Comparison of ENCODE assay signal across 1 cellular context in the genomic region with DNA sequence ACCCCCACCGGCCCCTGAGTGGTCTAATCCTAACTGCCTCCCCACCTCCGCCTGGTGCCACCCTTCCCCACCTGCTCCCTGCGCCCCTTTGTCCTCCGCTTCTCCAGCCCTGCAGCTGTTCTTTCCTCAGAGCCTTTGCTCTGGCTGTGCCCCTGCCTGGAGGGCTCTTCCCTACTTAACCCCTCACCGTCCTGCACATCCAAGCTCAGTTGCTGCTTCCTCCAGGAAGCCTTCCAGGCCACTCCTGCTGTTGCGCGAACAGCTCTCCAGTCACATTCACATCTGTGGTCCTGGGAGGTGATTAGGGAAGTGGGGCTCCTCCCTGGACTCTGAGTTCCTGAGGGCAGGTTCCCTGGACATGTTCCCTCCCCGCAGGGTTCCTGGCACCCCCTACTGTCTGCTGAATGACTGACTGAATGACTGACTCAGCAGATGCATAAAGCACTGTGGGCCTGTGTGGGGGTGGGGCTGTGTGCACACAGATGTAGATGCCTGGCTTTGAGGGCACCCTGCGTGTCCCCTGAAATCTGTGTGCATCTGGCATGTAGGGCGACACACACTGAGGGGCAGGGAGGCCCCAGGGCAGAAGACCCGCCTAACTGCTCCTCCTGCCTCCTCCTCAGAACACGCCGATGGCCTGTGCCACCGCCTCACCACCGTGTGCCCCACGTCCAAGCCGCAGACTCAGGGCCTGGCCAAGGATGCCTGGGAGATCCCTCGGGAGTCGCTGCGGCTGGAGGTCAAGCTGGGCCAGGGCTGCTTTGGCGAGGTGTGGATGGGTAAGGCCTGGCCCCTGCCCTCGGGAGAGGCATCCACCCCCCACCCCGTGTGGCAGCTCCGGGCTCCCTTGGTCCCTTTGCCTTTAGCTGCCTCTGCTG.
TF ChIP-seq lines count a peak whose summit lies in the region.

No MANE protein-coding gene starts in this region.

TF ChIP-seq in K562, 482 proteins besides CTCF, POLR2A, EP300 and RAD21 (continued from another document):
- TF ChIP-seq MYC (IDR thresholded peaks at IDR 0.05; ENCODE audit: low read depth, low read length) (no peak), MYC (CRISPR knock-in tag; IDR thresholded peaks at IDR 0.05; ENCODE audit: borderline replicate concordance, low read depth) (no peak), ADNP (tag; IDR thresholded peaks at IDR 0.05) (no peak), ZNF586 (CRISPR knock-in tag; conservative IDR thresholded peaks at IDR 0.05) (no peak), PTBP1 (IDR thresholded peaks at IDR 0.05; ENCODE audit: low read depth, low read length) (0 out of 2 replicates have a peak, but pooled peaks have one; percentile 20), TAF1 (IDR thresholded peaks at IDR 0.05; ENCODE audit: control insufficient read depth, extremely low read depth, insufficient read depth, low read length, severe bottlenecking) (no peak), PHF21A (IDR thresholded peaks at IDR 0.05; ENCODE audit: borderline replicate concordance, low read depth) (no peak), ZNF232 (CRISPR knock-in tag; IDR thresholded peaks at IDR 0.05) (no peak), ZNF436 (CRISPR knock-in tag; IDR thresholded peaks at IDR 0.05) (peak; percentile 84), ZNF212 (CRISPR knock-in tag; IDR thresholded peaks at IDR 0.05) (no peak), C11orf30 (IDR thresholded peaks at IDR 0.05; ENCODE audit: low read depth) (peak; percentile 90), L3MBTL2 (IDR thresholded peaks at IDR 0.05) (no peak), NCOA4 (IDR thresholded peaks at IDR 0.05; ENCODE audit: partially characterized antibody) (no peak), HNRNPL (IDR thresholded peaks at IDR 0.05; ENCODE audit: low read depth, low read length) (no peak), ZNF316 (IDR thresholded peaks at IDR 0.05) (peak; percentile 94), KDM1A (IDR thresholded peaks at IDR 0.05) (peak; percentile 50 to 69), RBM17 (IDR thresholded peaks at IDR 0.05; ENCODE audit: borderline replicate concordance, low read depth, low read length) (no peak), MAFF (IDR thresholded peaks at IDR 0.05; ENCODE audit: low read length) (peak; percentile 70), ZKSCAN1 (IDR thresholded peaks at IDR 0.05; ENCODE audit: low read depth, low read length) (no peak), ZNF24 (IDR thresholded peaks at IDR 0.05) (peak; percentile 80), ZBED1 (IDR thresholded peaks at IDR 0.05) (no peak), SMC3 (conservative IDR thresholded peaks at IDR 0.05; ENCODE audit: insufficient read depth, low read depth, low read length) (0 out of 2 replicates have a peak, but pooled peaks have one; percentile 14), MTA3 (IDR thresholded peaks at IDR 0.05; ENCODE audit: borderline replicate concordance) (peak; percentile 24; the same call in 1 of the 2 replicates), ZNF75A (CRISPR knock-in tag; IDR thresholded peaks at IDR 0.05) (no peak), BCOR (IDR thresholded peaks at IDR 0.05) (peak; percentile 88)
- TF ChIP-seq, protein P1, sequence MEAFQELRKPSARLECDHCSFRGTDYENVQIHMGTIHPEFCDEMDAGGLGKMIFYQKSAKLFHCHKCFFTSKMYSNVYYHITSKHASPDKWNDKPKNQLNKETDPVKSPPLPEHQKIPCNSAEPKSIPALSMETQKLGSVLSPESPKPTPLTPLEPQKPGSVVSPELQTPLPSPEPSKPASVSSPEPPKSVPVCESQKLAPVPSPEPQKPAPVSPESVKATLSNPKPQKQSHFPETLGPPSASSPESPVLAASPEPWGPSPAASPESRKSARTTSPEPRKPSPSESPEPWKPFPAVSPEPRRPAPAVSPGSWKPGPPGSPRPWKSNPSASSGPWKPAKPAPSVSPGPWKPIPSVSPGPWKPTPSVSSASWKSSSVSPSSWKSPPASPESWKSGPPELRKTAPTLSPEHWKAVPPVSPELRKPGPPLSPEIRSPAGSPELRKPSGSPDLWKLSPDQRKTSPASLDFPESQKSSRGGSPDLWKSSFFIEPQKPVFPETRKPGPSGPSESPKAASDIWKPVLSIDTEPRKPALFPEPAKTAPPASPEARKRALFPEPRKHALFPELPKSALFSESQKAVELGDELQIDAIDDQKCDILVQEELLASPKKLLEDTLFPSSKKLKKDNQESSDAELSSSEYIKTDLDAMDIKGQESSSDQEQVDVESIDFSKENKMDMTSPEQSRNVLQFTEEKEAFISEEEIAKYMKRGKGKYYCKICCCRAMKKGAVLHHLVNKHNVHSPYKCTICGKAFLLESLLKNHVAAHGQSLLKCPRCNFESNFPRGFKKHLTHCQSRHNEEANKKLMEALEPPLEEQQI (IDR thresholded peaks at IDR 0.05) = no peak
- TF ChIP-seq, protein P2, sequence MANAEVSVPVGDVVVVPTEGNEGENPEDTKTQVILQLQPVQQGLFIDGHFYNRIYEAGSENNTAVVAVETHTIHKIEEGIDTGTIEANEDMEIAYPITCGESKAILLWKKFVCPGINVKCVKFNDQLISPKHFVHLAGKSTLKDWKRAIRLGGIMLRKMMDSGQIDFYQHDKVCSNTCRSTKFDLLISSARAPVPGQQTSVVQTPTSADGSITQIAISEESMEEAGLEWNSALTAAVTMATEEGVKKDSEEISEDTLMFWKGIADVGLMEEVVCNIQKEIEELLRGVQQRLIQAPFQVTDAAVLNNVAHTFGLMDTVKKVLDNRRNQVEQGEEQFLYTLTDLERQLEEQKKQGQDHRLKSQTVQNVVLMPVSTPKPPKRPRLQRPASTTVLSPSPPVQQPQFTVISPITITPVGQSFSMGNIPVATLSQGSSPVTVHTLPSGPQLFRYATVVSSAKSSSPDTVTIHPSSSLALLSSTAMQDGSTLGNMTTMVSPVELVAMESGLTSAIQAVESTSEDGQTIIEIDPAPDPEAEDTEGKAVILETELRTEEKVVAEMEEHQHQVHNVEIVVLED (CRISPR knock-in tag; IDR thresholded peaks at IDR 0.05) = no peak
- TF ChIP-seq, protein P3, sequence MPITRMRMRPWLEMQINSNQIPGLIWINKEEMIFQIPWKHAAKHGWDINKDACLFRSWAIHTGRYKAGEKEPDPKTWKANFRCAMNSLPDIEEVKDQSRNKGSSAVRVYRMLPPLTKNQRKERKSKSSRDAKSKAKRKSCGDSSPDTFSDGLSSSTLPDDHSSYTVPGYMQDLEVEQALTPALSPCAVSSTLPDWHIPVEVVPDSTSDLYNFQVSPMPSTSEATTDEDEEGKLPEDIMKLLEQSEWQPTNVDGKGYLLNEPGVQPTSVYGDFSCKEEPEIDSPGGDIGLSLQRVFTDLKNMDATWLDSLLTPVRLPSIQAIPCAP (CRISPR knock-in tag; IDR thresholded peaks at IDR 0.05; ENCODE audit: borderline replicate concordance) = no peak
- TF ChIP-seq, protein P4, sequence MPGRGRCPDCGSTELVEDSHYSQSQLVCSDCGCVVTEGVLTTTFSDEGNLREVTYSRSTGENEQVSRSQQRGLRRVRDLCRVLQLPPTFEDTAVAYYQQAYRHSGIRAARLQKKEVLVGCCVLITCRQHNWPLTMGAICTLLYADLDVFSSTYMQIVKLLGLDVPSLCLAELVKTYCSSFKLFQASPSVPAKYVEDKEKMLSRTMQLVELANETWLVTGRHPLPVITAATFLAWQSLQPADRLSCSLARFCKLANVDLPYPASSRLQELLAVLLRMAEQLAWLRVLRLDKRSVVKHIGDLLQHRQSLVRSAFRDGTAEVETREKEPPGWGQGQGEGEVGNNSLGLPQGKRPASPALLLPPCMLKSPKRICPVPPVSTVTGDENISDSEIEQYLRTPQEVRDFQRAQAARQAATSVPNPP (IDR thresholded peaks at IDR 0.05; ENCODE audit: borderline replicate concordance, insufficient read depth, insufficient read length) = no peak
- TF ChIP-seq, protein P5, sequence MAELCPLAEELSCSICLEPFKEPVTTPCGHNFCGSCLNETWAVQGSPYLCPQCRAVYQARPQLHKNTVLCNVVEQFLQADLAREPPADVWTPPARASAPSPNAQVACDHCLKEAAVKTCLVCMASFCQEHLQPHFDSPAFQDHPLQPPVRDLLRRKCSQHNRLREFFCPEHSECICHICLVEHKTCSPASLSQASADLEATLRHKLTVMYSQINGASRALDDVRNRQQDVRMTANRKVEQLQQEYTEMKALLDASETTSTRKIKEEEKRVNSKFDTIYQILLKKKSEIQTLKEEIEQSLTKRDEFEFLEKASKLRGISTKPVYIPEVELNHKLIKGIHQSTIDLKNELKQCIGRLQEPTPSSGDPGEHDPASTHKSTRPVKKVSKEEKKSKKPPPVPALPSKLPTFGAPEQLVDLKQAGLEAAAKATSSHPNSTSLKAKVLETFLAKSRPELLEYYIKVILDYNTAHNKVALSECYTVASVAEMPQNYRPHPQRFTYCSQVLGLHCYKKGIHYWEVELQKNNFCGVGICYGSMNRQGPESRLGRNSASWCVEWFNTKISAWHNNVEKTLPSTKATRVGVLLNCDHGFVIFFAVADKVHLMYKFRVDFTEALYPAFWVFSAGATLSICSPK (IDR thresholded peaks at IDR 0.05; ENCODE audit: borderline replicate concordance) = no peak
- TF ChIP-seq, protein P6, sequence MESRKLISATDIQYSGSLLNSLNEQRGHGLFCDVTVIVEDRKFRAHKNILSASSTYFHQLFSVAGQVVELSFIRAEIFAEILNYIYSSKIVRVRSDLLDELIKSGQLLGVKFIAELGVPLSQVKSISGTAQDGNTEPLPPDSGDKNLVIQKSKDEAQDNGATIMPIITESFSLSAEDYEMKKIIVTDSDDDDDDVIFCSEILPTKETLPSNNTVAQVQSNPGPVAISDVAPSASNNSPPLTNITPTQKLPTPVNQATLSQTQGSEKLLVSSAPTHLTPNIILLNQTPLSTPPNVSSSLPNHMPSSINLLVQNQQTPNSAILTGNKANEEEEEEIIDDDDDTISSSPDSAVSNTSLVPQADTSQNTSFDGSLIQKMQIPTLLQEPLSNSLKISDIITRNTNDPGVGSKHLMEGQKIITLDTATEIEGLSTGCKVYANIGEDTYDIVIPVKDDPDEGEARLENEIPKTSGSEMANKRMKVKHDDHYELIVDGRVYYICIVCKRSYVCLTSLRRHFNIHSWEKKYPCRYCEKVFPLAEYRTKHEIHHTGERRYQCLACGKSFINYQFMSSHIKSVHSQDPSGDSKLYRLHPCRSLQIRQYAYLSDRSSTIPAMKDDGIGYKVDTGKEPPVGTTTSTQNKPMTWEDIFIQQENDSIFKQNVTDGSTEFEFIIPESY (CRISPR knock-in tag; IDR thresholded peaks at IDR 0.05) = 0 out of 2 replicates have a peak, but pooled peaks have one; percentile 67
- TF ChIP-seq, protein P7, sequence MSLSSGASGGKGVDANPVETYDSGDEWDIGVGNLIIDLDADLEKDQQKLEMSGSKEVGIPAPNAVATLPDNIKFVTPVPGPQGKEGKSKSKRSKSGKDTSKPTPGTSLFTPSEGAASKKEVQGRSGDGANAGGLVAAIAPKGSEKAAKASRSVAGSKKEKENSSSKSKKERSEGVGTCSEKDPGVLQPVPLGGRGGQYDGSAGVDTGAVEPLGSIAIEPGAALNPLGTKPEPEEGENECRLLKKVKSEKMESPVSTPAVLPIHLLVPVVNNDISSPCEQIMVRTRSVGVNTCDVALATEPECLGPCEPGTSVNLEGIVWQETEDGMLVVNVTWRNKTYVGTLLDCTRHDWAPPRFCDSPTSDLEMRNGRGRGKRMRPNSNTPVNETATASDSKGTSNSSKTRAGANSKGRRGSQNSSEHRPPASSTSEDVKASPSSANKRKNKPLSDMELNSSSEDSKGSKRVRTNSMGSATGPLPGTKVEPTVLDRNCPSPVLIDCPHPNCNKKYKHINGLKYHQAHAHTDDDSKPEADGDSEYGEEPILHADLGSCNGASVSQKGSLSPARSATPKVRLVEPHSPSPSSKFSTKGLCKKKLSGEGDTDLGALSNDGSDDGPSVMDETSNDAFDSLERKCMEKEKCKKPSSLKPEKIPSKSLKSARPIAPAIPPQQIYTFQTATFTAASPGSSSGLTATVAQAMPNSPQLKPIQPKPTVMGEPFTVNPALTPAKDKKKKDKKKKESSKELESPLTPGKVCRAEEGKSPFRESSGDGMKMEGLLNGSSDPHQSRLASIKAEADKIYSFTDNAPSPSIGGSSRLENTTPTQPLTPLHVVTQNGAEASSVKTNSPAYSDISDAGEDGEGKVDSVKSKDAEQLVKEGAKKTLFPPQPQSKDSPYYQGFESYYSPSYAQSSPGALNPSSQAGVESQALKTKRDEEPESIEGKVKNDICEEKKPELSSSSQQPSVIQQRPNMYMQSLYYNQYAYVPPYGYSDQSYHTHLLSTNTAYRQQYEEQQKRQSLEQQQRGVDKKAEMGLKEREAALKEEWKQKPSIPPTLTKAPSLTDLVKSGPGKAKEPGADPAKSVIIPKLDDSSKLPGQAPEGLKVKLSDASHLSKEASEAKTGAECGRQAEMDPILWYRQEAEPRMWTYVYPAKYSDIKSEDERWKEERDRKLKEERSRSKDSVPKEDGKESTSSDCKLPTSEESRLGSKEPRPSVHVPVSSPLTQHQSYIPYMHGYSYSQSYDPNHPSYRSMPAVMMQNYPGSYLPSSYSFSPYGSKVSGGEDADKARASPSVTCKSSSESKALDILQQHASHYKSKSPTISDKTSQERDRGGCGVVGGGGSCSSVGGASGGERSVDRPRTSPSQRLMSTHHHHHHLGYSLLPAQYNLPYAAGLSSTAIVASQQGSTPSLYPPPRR (CRISPR knock-in tag; IDR thresholded peaks at IDR 0.05; ENCODE audit: borderline replicate concordance) = no peak
- TF ChIP-seq, protein P8, sequence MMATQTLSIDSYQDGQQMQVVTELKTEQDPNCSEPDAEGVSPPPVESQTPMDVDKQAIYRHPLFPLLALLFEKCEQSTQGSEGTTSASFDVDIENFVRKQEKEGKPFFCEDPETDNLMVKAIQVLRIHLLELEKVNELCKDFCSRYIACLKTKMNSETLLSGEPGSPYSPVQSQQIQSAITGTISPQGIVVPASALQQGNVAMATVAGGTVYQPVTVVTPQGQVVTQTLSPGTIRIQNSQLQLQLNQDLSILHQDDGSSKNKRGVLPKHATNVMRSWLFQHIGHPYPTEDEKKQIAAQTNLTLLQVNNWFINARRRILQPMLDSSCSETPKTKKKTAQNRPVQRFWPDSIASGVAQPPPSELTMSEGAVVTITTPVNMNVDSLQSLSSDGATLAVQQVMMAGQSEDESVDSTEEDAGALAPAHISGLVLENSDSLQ (IDR thresholded peaks at IDR 0.05) = peak; percentile 61
